In genomic region chr2:196263181-196263747, GRCh38 we compare ENCODE assay signal across 1 cellular context.
A peak's percentile ranks its signal among the peaks of the same experiment; 100 is the strongest.
TF ChIP-seq lines count a peak whose summit lies in the region.

No MANE protein-coding gene starts in this region.

TF ChIP-seq in K562, 482 proteins besides CTCF, POLR2A, EP300 and RAD21 (continued from another document):
- TF ChIP-seq TAF1 (IDR thresholded peaks at IDR 0.05; ENCODE audit: control insufficient read depth, extremely low read depth, insufficient read depth, low read length, severe bottlenecking) (no peak), HDAC3 (IDR thresholded peaks at IDR 0.05; ENCODE audit: borderline replicate concordance, partially characterized antibody) (no peak), ZNF507 (tag; conservative IDR thresholded peaks at IDR 0.05) (no peak), MTF1 (CRISPR knock-in tag; IDR thresholded peaks at IDR 0.05; ENCODE audit: borderline replicate concordance) (no peak), ZNF583 (CRISPR knock-in tag; IDR thresholded peaks at IDR 0.05) (no peak), ATF4 (CRISPR knock-in tag; IDR thresholded peaks at IDR 0.05) (peak; percentile 17; the same call in 1 of the 2 replicates)
